28 cellular contexts compared by ENCODE assay signal in the genomic region with DNA sequence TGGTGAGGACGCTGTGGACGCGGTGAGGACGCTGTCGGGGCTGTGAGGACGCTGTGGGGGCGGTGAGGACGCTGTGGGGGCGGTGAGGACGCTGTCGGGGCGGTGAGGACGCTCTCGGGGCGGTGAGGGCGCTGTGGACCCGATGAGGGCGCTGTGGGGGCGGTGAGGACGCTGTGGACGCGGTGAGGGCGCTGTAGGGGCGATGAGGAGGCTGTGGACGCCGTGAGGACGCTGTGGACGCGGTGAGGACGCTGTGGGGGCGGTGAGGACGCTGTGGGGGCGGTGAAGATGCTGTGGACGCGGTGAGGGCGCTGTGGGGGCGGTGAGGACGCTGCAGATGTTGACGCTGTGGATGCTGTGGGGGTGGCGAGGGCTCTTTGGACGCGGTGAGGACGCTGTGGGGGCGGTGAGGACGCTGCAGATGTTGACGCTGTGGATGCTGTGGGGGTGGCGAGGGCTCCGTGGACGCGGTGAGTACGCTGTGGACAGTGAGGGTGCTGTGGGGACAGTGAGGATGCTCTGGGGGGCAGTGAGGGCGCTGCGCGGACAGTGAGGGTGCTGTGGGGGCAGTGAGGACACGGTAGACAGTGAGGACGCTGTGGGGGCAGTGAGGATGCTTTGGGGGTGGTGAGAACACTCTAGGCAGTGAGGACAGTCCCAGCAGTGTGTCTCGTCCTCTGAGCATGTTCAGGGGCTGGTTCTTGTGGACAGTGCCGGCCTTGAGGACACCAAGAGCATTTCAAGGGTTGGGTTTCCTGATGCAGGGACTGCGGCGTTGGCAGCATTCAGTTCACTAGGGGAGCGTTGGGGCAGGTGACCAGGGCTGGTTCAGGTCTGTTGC. TPM values are rescaled to one million over a fixed set of nuclear protein-coding genes. Genes with fewer than 3 reads are reported as not detected.
"Had no signal": no experiment of that assay in that cellular context is flagged by ENCODE, and none has a peak within 500 bp of the region (broad histone marks: within the 10 kb centered on the region; RNA-seq: fewer than 3 reads in every experiment).

No MANE protein-coding gene starts in this region.

- H3K9me3 Mint-ChIP-seq: activated naive CD4-positive, alpha-beta T cell treated with anti-CD3 and anti-CD28 coated beads for 36 hours; activated naive CD8-positive, alpha-beta T cell treated with anti-CD3 and anti-CD28 coated beads for 36 hours; activated T-helper 1 cell treated with anti-CD3 and anti-CD28 coated beads, Interleukin-12 subunit alpha, Interleukin-12 subunit beta, Interleukin-2, Interleukin-4 antibody, amounts not matched to agents 30 ng/mL and 10 ng/mL and 1 ng/mL, durations not matched to agents 14 hours and 24 hours and 36 hours; naive B cell had no signal

- H3K4me2 ChIP-seq: hepatocyte had no signal

- H2AFZ ChIP-seq: hepatocyte had no signal

- DNase-seq: activated CD4-positive, alpha-beta T cell treated with anti-CD3 and anti-CD28 coated beads for 4 hours; activated CD4-positive, alpha-beta T cell treated with anti-CD3 and anti-CD28 coated beads, Interleukin-2, amount 50 U/mL, for 4 hours; activated CD8-positive, alpha-beta memory T cell treated with anti-CD3 and anti-CD28 coated beads, Interleukin-2, amount 50 U/mL, for 4 hours; activated effector memory CD4-positive, alpha-beta T cell treated with anti-CD3 and anti-CD28 coated beads, Interleukin-2, amount 50 U/mL, for 16 hours; activated naive CD4-positive, alpha-beta T cell treated with anti-CD3 and anti-CD28 coated beads for 36 hours; activated naive CD8-positive, alpha-beta T cell treated with anti-CD3 and anti-CD28 coated beads for 36 hours; activated T-cell treated with anti-CD3 and anti-CD28 coated beads, Interleukin-2, amount 50 U/mL, for 1 hour; adrenal gland; aorta; effector CD8-positive, alpha-beta T cell; gastrocnemius medialis; left cardiac atrium; left ventricle myocardium superior; naive B cell; posterior cingulate gyrus; right cardiac atrium; spleen; stimulated activated naive CD4-positive, alpha-beta T cell; T-helper 1 cell had no signal

- H3K27ac Mint-ChIP-seq: activated naive CD4-positive, alpha-beta T cell treated with anti-CD3 and anti-CD28 coated beads for 36 hours; activated naive CD8-positive, alpha-beta T cell treated with anti-CD3 and anti-CD28 coated beads for 36 hours; activated T-helper 1 cell treated with anti-CD3 and anti-CD28 coated beads, Interleukin-12 subunit alpha, Interleukin-12 subunit beta, Interleukin-2, Interleukin-4 antibody, amounts not matched to agents 30 ng/mL and 10 ng/mL and 1 ng/mL, durations not matched to agents 14 hours and 24 hours and 36 hours had no signal

- H3K36me3 Mint-ChIP-seq: activated naive CD8-positive, alpha-beta T cell treated with anti-CD3 and anti-CD28 coated beads for 36 hours had no signal

- H3K4me1 ChIP-seq: gastrocnemius medialis had no signal

- ATAC-seq: gastrocnemius medialis, left cardiac atrium, left ventricle myocardium superior, right cardiac atrium had no signal

- H3K27ac ChIP-seq: adrenal gland, body of pancreas, gastrocnemius medialis, hepatocyte, spleen, tibial nerve had no signal

- H3K4me3 ChIP-seq: adrenal gland, body of pancreas, gastrocnemius medialis, hepatocyte, spleen, tibial nerve had no signal

- H3K36me3 ChIP-seq: adrenal gland, gastrocnemius medialis had no signal

- H3K9me3 ChIP-seq: adrenal gland, body of pancreas, gastrocnemius medialis, spleen, tibial nerve had no signal

- H3K4me3 Mint-ChIP-seq: activated naive CD4-positive, alpha-beta T cell treated with anti-CD3 and anti-CD28 coated beads for 36 hours; activated naive CD8-positive, alpha-beta T cell treated with anti-CD3 and anti-CD28 coated beads for 36 hours; activated T-helper 1 cell treated with anti-CD3 and anti-CD28 coated beads, Interleukin-12 subunit alpha, Interleukin-12 subunit beta, Interleukin-2, Interleukin-4 antibody, amounts not matched to agents 30 ng/mL and 10 ng/mL and 1 ng/mL, durations not matched to agents 14 hours and 24 hours and 36 hours had no signal

- H3K27me3 ChIP-seq: adrenal gland had no signal

RNA-seq across cellular contexts. Expression of gene GP1BB, which starts 4.2 kb away (rescaled TPM):
- total RNA-seq: activated naive CD4-positive, alpha-beta T cell treated with anti-CD3 and anti-CD28 coated beads for 36 hours; activated naive CD8-positive, alpha-beta T cell treated with anti-CD3 and anti-CD28 coated beads for 36 hours; activated T-helper 1 cell treated with anti-CD3 and anti-CD28 coated beads, Interleukin-12 subunit alpha, Interleukin-12 subunit beta, Interleukin-2, Interleukin-4 antibody, amounts not matched to agents 30 ng/mL and 10 ng/mL and 1 ng/mL, durations not matched to agents 14 hours and 24 hours and 36 hours; left cardiac atrium; left ventricle myocardium superior had no signal

RNA-seq across cellular contexts. Expression of gene TBX1, which starts 33.0 kb away (rescaled TPM):
- total RNA-seq: activated CD8-positive, alpha-beta memory T cell treated with anti-CD3 and anti-CD28 coated beads for 36 hours; activated naive CD4-positive, alpha-beta T cell treated with anti-CD3 and anti-CD28 coated beads for 36 hours; activated naive CD8-positive, alpha-beta T cell treated with anti-CD3 and anti-CD28 coated beads for 36 hours; epithelial cell of proximal tubule; hepatocyte; osteoblast; temporal lobe had no signal
- polyA plus RNA-seq: neural cell had no signal
